Comparison of ENCODE assay signal across 23 cellular contexts in genomic region chr1:115295904-115296696, GRCh38. TPM values are rescaled to one million over a fixed set of nuclear protein-coding genes. Genes with fewer than 3 reads are reported as not detected.
"Had no signal": no experiment of that assay in that cellular context is flagged by ENCODE, and none has a peak within 500 bp of the region (broad histone marks: within the 10 kb centered on the region; RNA-seq: fewer than 3 reads in every experiment).

No MANE protein-coding gene starts in this region.

- H3K36me3 ChIP-seq: neutrophil, ovary, right lobe of liver, upper lobe of left lung, vagina had no signal

- H3K4me3 ChIP-seq: body of pancreas, ovary, right lobe of liver, upper lobe of left lung, vagina had no signal

- H3K9me3 ChIP-seq: body of pancreas, neutrophil, ovary, right lobe of liver, upper lobe of left lung, vagina had no signal

- H3K27ac ChIP-seq: body of pancreas, neutrophil, ovary, right lobe of liver, upper lobe of left lung, vagina had no signal

- H3K27me3 ChIP-seq: body of pancreas, neutrophil, ovary, right lobe of liver, upper lobe of left lung, vagina had no signal

- DNase-seq: activated CD4-positive, alpha-beta memory T cell treated with anti-CD3 and anti-CD28 coated beads, Interleukin-2, amount 10 ng/mL, durations not matched to agents 7 days and 5 days; activated CD4-positive, alpha-beta T cell treated with anti-CD3 and anti-CD28 coated beads for 1 hour; activated CD4-positive, alpha-beta T cell treated with anti-CD3 and anti-CD28 coated beads, Interleukin-2, amount 10 ng/mL, durations not matched to agents 7 days and 5 days; activated naive CD8-positive, alpha-beta T cell treated with anti-CD3 and anti-CD28 coated beads, Interleukin-2, amount 50 U/mL, for 24 hours; activated T-cell treated with anti-CD3 and anti-CD28 coated beads, Interleukin-2, amount 50 U/mL, for 4 hours; amygdala; body of pancreas; dermis blood vessel endothelial cell; effector CD4-positive, alpha-beta T cell; head of caudate nucleus; hippocampal formation; left cardiac atrium; naive B cell; nephron progenitor cell; ovary; right lobe of liver; stimulated activated CD4-positive, alpha-beta T cell treated with anti-CD3 and anti-CD28 coated beads, Interleukin-4, amount 100 ng/mL, for 1 hour; T-helper 17 cell; upper lobe of left lung had no signal

- H3K4me1 ChIP-seq: body of pancreas, right lobe of liver had no signal

RNA-seq across cellular contexts. Expression of gene NGF, which starts 41.9 kb away (rescaled TPM):
- total RNA-seq: activated CD4-positive, alpha-beta memory T cell treated with anti-CD3 and anti-CD28 coated beads, Interleukin-2, amount 10 ng/mL, durations not matched to agents 7 days and 5 days; activated CD4-positive, alpha-beta T cell treated with anti-CD3 and anti-CD28 coated beads, Interleukin-2, amount 10 ng/mL, durations not matched to agents 7 days and 5 days; activated T-cell treated with anti-CD3 and anti-CD28 coated beads, Interleukin-2, amount 50 U/mL, for 4 hours; activated T-helper 17 cell treated with anti-CD3 and anti-CD28 coated beads, Interleukin-2, amount 50 U/mL, for 72 hours; renal cortical epithelial cell; T-helper 17 cell had no signal
